ENCODE assay signal across 15 cellular contexts in the genomic region with DNA sequence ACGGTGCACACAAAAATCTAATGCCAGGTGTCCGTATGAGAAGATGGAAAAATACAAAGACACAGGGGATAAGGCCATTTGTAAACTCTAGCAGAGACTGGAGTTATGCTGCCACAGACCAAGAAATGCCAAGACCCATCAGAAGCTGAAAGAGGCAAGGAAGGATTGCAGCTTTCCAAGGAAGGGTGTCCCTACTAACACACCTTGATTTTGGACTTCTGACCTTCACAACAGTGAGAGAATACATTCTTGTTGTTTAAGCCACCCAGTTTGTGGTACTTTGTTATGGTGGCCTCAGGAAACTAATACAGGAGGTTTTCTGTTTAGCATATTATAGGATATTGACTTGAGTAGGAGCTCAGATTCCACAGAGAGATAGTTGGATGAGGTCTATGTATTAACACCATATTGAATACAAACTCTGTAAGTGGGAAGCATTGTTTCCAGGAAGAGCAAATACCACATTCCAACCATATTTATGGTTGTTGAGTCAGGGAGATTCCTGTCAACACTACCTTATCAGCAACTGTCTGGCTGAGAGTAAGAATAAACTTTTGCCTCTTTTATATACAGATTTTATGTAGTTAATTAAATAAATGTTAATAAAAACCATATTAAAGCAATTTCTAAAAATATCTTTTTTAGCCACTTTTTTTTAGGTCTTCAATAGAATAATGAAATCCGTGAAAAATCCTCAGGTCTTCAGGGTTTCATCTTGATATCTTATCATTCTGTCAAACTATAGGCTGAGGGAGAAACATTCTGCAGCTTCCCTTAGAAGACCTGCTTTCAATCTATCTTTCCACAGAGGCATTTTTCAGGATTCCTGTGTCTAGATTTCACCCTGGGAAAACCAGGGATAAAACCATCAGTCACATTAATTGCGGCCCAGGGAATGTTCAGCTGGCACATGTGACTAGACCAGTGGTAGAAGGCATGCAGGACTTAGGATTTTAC. TPM values are rescaled to one million over a fixed set of nuclear protein-coding genes. Genes with fewer than 3 reads are reported as not detected.
DNase-seq lines count a peak whose midpoint lies in the region; ATAC-seq and TF ChIP-seq lines count a peak whose summit lies in the region.
"Had no signal": no experiment of that assay in that cellular context is flagged by ENCODE, and none has a peak within 500 bp of the region (broad histone marks: within the 10 kb centered on the region; RNA-seq: fewer than 3 reads in every experiment).

No MANE protein-coding gene starts in this region.

- no peaks in the 10 kb centered on the region for H3K27me3 ChIP-seq in H9 (ENCODE audit: insufficient read depth, low read length)

- WGBS in mesodermal cell (ENCODE audit: insufficient coverage in 2 of 2), 2 experiments: 79 to 100% methylated on average over 2 to 3 of the region's 4 CpGs
- no CpG with 5 or more reads among the region's 4 CpGs for WGBS in H9 (ENCODE audit: extremely low coverage, insufficient read length, low lambda C conversion rate)

- H3K36me3 ChIP-seq in mesodermal cell (ENCODE audit: control insufficient read depth, insufficient read depth, low read length): no peaks in the 10 kb centered on the region

- no peak overlapping the region for H3K27ac Mint-ChIP-seq in H9
- H3K27ac Mint-ChIP-seq: activated naive CD4-positive, alpha-beta T cell treated with anti-CD3 and anti-CD28 coated beads for 36 hours; CD4-positive, alpha-beta T cell; T-cell had no signal

- no peaks in the 10 kb centered on the region for H3K9me3 ChIP-seq in mesodermal cell (ENCODE audit: control insufficient read depth, low read length)
- no peaks in the 10 kb centered on the region for H3K9me3 ChIP-seq in H9 (ENCODE audit: control insufficient read depth, low read depth, low read length)

- H4K20me1 ChIP-seq in H9 (ENCODE audit: control insufficient read depth, insufficient read depth, insufficient read length): no peaks in the 10 kb centered on the region

- H3K9me3 Mint-ChIP-seq in H9: no peaks in the 10 kb centered on the region
- H3K9me3 Mint-ChIP-seq: activated naive CD4-positive, alpha-beta T cell treated with anti-CD3 and anti-CD28 coated beads for 36 hours; T-cell had no signal

- H3K27ac ChIP-seq in mesodermal cell (ENCODE audit: low read depth, low read length, severe bottlenecking) (peak overlapping the region; percentile 94), H9 (ENCODE audit: insufficient read length, low read depth, low read length) (no peak overlapping the region)

- no peak overlapping the region for H3K14ac ChIP-seq in H9 (ENCODE audit: insufficient read depth, low read length)

- H2BK5ac ChIP-seq in H9 (ENCODE audit: insufficient read length, low read length): no peak overlapping the region

- peak; percentile 73 for DNase-seq in EH (ENCODE audit: low read depth)
- DNase-seq in NCI-H69 (lab: John Stamatoyannopoulos, UW): peak; percentile 79
- DNase-seq in dermis microvascular lymphatic vessel endothelial cell (ENCODE audit: low read depth in 2 of 2): peak; percentile 43 to 44
- DNase-seq in H9: no peak
- DNase-seq in HUDEP-2 (lab: John Stamatoyannopoulos, UW; ENCODE audit: unreplicated experiment in 76 of 76): no peak
- DNase-seq: activated CD4-positive, alpha-beta T cell treated with anti-CD3 and anti-CD28 coated beads, Interleukin-2, amount 50 U/mL, for 4 hours; activated naive CD4-positive, alpha-beta T cell treated with anti-CD3 and anti-CD28 coated beads for 36 hours; CD4-positive, alpha-beta T cell; dermis blood vessel endothelial cell; hippocampal formation; T-cell had no signal

- no peaks in the 10 kb centered on the region for H3K79me1 ChIP-seq in H9 (ENCODE audit: insufficient read depth, low read depth, low read length, poor library complexity, severe bottlenecking)

- no peaks in the 10 kb centered on the region for H3K4me1 Mint-ChIP-seq in H9
- H3K4me1 Mint-ChIP-seq: T-cell had no signal

- H3K4me3 Mint-ChIP-seq in H9: no peak overlapping the region
- H3K4me3 Mint-ChIP-seq: activated naive CD4-positive, alpha-beta T cell treated with anti-CD3 and anti-CD28 coated beads for 36 hours; CD4-positive, alpha-beta T cell; T-cell had no signal

- no peaks in the 10 kb centered on the region for H3K36me3 Mint-ChIP-seq in H9 (ENCODE audit: insufficient read depth in 1 of 3, low read depth in 3 of 3)
- H3K36me3 Mint-ChIP-seq: T-cell had no signal

- no peak overlapping the region for H3K23ac ChIP-seq in H9 (ENCODE audit: insufficient read length, low read depth, low read length)

- no peaks in the 10 kb centered on the region for H3K79me2 ChIP-seq in H9 (ENCODE audit: insufficient read depth, low read length)

- H3K4ac ChIP-seq in H9 (ENCODE audit: low read depth, low read length): no peak overlapping the region

- H3K4me1 ChIP-seq in mesodermal cell (ENCODE audit: control insufficient read depth, insufficient read depth, low read length, poor library complexity, severe bottlenecking): peaks cover 21% of the 10 kb centered on the region
- H3K4me1 ChIP-seq in H9 (ENCODE audit: insufficient read depth, low read length): no peaks in the 10 kb centered on the region; the same call in 1 of the 2 replicates

- no peak overlapping the region for H2AK5ac ChIP-seq in H9 (ENCODE audit: insufficient read length, low read length)

- H3K56ac ChIP-seq in H9 (ENCODE audit: insufficient read length, low read depth, low read length): no peak overlapping the region

- H2BK15ac ChIP-seq in H9 (ENCODE audit: low read depth, low read length): no peak overlapping the region

- no peaks in the 10 kb centered on the region for H3K23me2 ChIP-seq in H9 (ENCODE audit: insufficient read length, low read depth, low read length, poor library complexity, severe bottlenecking)

- no peak overlapping the region for H3K4me3 ChIP-seq in mesodermal cell (ENCODE audit: extremely low read depth, insufficient read depth, low read length, poor library complexity, severe bottlenecking)
- H3K4me3 ChIP-seq: skin epidermis had no signal

- no peak overlapping the region for H3T11ph ChIP-seq in H9 (ENCODE audit: low read length)

- no peaks in the 10 kb centered on the region for H3K27me3 Mint-ChIP-seq in H9 (ENCODE audit: low read depth)
- H3K27me3 Mint-ChIP-seq: CD4-positive, alpha-beta T cell; T-cell had no signal

- no peak for ATAC-seq in GM19455 (IDR thresholded peaks at IDR 0.05; ENCODE audit: unreplicated experiment)
- no peak for ATAC-seq in HG03045 (IDR thresholded peaks at IDR 0.05; ENCODE audit: unreplicated experiment)
- ATAC-seq: T-cell had no signal

- no peak overlapping the region for H4K8ac ChIP-seq in H9 (replicated peaks; ENCODE audit: insufficient read length, low read depth, low read length)

- H2BK20ac ChIP-seq in H9 (ENCODE audit: low read depth, low read length, poor library complexity, severe bottlenecking): no peak overlapping the region

- no peak overlapping the region for H3K4me2 ChIP-seq in H9 (ENCODE audit: insufficient read depth, insufficient read length, low read length)

- TF ChIP-seq CTCF in H9 (conservative IDR thresholded peaks at IDR 0.05): no peak

- no peak overlapping the region for H2BK120ac ChIP-seq in H9 (ENCODE audit: low read depth, low read length, poor library complexity, severe bottlenecking)

- no peak overlapping the region for H3K9ac ChIP-seq in H9 (ENCODE audit: extremely low read depth, insufficient read length, low read length)

- no peak overlapping the region for H3K18ac ChIP-seq in H9 (ENCODE audit: insufficient read length, low read depth, low read length)

- H4K5ac ChIP-seq in H9 (ENCODE audit: insufficient read length, low read depth, low read length): no peak overlapping the region

- H4K91ac ChIP-seq in H9 (ENCODE audit: insufficient read length, low read depth, low read length): no peak overlapping the region

- H2AFZ ChIP-seq in H9 (ENCODE audit: low read length): no peak overlapping the region

- no peak overlapping the region for H2BK12ac ChIP-seq in H9 (ENCODE audit: insufficient read length, low read depth, low read length)

RNA-seq across cellular contexts. Expression of a gene that starts 35.4 kb away (rescaled TPM):
- 3.0 and 3.9 TPM in 2 replicates for total RNA-seq in dermis microvascular lymphatic vessel endothelial cell
- polyA plus RNA-seq in mesodermal cell (2013, experiment 1 of 2): 18.5 TPM
- 24.7 TPM for polyA plus RNA-seq in mesodermal cell (2013, experiment 2 of 2)
- 1.3 and 1.9 TPM in 2 replicates for total RNA-seq in H9 (2021)
- total RNA-seq: activated naive CD4-positive, alpha-beta T cell treated with anti-CD3 and anti-CD28 coated beads for 36 hours had no signal

Comparison
In these comparisons a context has a peak if more than half of its experiments do, and no peak if none do; other contexts are left out.
1. DNase-seq: peak in EH (single experiment), NCI-H69 (single experiment) and dermis microvascular lymphatic vessel endothelial cell (2 of 2); none in H9 (single experiment) and HUDEP-2 (0 of 76).